ENCODE assay signal across 13 cellular contexts in genomic region chr2:237604960-237605359, GRCh38. TPM values are rescaled to one million over a fixed set of nuclear protein-coding genes. Genes with fewer than 3 reads are reported as not detected.
A peak's percentile ranks its signal among the peaks of the same experiment; 100 is the strongest.
DNase-seq lines count a peak whose midpoint lies in the region; ATAC-seq, FAIRE-seq and TF ChIP-seq lines count a peak whose summit lies in the region.
"Had no signal": no experiment of that assay in that cellular context is flagged by ENCODE, and none has a peak within 500 bp of the region (broad histone marks: within the 10 kb centered on the region; RNA-seq: fewer than 3 reads in every experiment).

No MANE protein-coding gene starts in this region.

- H3K36me3 ChIP-seq in BJ (ENCODE audit: control insufficient read depth, insufficient read depth, low read length): no peaks in the 10 kb centered on the region
- H3K36me3 ChIP-seq in right lobe of liver: no peaks in the 10 kb centered on the region
- no peaks in the 10 kb centered on the region for H3K36me3 ChIP-seq in suprapubic skin

- H3K4me3 ChIP-seq in BJ (ENCODE audit: low read depth, low read length) (no peak overlapping the region), GM12865 (ENCODE audit: low read depth, low read length) (no peak overlapping the region), right lobe of liver (no peak overlapping the region), suprapubic skin (no peak overlapping the region)
- H3K4me3 ChIP-seq: lung had no signal

- no peaks in the 10 kb centered on the region for H3K9me3 ChIP-seq in right lobe of liver
- no peaks in the 10 kb centered on the region for H3K9me3 ChIP-seq in suprapubic skin

- FAIRE-seq in GM12892 (lab: Jason Lieb, UNC): no peak

- CTCF ChIA-PET in BJ (lab: Yijun Ruan, JAX): interaction anchor here (1.0 to 8.9 kb wide), 5 partner anchors 10 to 140 kb away, joined by 3 to 72 read pairs (median 5); no protein-coding TSS in a partner anchor

- H3K27me3 ChIP-seq in BJ (ENCODE audit: control insufficient read depth, insufficient read depth, low read length): no peaks in the 10 kb centered on the region
- no peaks in the 10 kb centered on the region for H3K27me3 ChIP-seq in right lobe of liver
- no peaks in the 10 kb centered on the region for H3K27me3 ChIP-seq in suprapubic skin

- POLR2A ChIA-PET in BJ (lab: Charles Lee): no interaction called here

- intact Hi-C loops in right lobe of liver (cut with DNase I): no loop called here

- no peak for TF ChIP-seq EP300 in suprapubic skin (IDR thresholded peaks at IDR 0.05)

- peak; percentile 33 to 60 (median 44) for ATAC-seq in right lobe of liver
- no peak for ATAC-seq in GM21447 (IDR thresholded peaks at IDR 0.05; ENCODE audit: unreplicated experiment)
- ATAC-seq in GM21786 (IDR thresholded peaks at IDR 0.05; ENCODE audit: unreplicated experiment): no peak

- TF ChIP-seq POLR2A in right lobe of liver (IDR thresholded peaks at IDR 0.05) (no peak), GM12892 (IDR thresholded peaks at IDR 0.05; ENCODE audit: low read depth, low read length) (no peak), suprapubic skin (IDR thresholded peaks at IDR 0.05) (no peak)

- DNase-seq in BJ (ENCODE audit: low read depth) (no peak), GM12865 (ENCODE audit: low read depth) (no peak), amniotic epithelial cell (ENCODE audit: low read depth) (peak; percentile 36), right lobe of liver (no peak), GM12892 (ENCODE audit: insufficient read length) (no peak), suprapubic skin (ENCODE audit: low spot score in 2 of 2) (no peak)
- DNase-seq: activated CD4-positive, alpha-beta T cell treated with anti-CD3 and anti-CD28 coated beads, Interleukin-2, amount 50 U/mL, for 1 hour; cortex of kidney; NCI-H345; stimulated activated CD4-positive, alpha-beta T cell treated with anti-CD3 and anti-CD28 coated beads, Interleukin-2, amount 100 ng/mL, for 24 hours had no signal

- no peak overlapping the region for H3K27ac ChIP-seq in right lobe of liver
- no peak overlapping the region for H3K27ac ChIP-seq in suprapubic skin

- 89% methylated on average over 5 of the region's 9 CpGs for WGBS in right lobe of liver (ENCODE audit: insufficient coverage, low coverage, low lambda C conversion rate, missing lambda C conversion rate)
- WGBS in suprapubic skin: 88% methylated on average over 9 of the region's 9 CpGs

- peaks cover 0 to 13% (median 6%) of the 10 kb centered on the region in 4 donors for H3K4me1 ChIP-seq in right lobe of liver
- H3K4me1 ChIP-seq in suprapubic skin: peaks cover 16% of the 10 kb centered on the region

- TF ChIP-seq CTCF in BJ (IDR thresholded peaks at IDR 0.05; ENCODE audit: insufficient read depth, low read depth, low read length) (peak; percentile 36), GM12865 (IDR thresholded peaks at IDR 0.05; ENCODE audit: insufficient read depth, low read depth, low read length, missing control alignments) (peak; percentile 7), right lobe of liver (IDR thresholded peaks at IDR 0.05) (peak; percentile 25 to 54 (median 40)), suprapubic skin (IDR thresholded peaks at IDR 0.05) (no peak)

RNA-seq across cellular contexts. Expression of gene RAB17, which starts 14.4 kb away (rescaled TPM):
- 0.25 and 0.51 TPM in 2 replicates for polyA plus RNA-seq in BJ (2011; rRNA removed)
- not detected in 2 replicates for polyA minus RNA-seq in BJ (2011; rRNA and poly(A)+ RNA removed)
- total RNA-seq in right lobe of liver (100 to 1,000 TPM in 2 of 6 experiments, 10 to 100 TPM in 4; 57.5 to 129 (median 77.9) TPM), suprapubic skin (1 to 10 TPM; 3.3 to 8.5 (median 6.0) TPM)
- 2.4 TPM for polyA plus RNA-seq in GM12892 (2012; ENCODE audit: missing spikeins)

RNA-seq across cellular contexts. Expression of gene LRRFIP1, which starts 22.4 kb away (rescaled TPM):
- 50.4 and 58.5 TPM in 2 replicates for polyA plus RNA-seq in BJ (2011; rRNA removed)
- polyA minus RNA-seq in BJ (2011; rRNA and poly(A)+ RNA removed): 31.3 and 33.0 TPM in 2 replicates
- total RNA-seq in right lobe of liver (10 to 100 TPM; 29.4 to 56.3 (median 49.7) TPM), suprapubic skin (100 to 1,000 TPM; 100 to 150 (median 109) TPM)
- polyA plus RNA-seq in GM12892 (2012; ENCODE audit: missing spikeins): 80.1 TPM

RNA-seq across cellular contexts. Expression of gene PRLH, which starts 38.6 kb away (rescaled TPM):
- polyA plus RNA-seq in BJ (2011; rRNA removed): not detected in 2 replicates
- not detected in 2 replicates for polyA minus RNA-seq in BJ (2011; rRNA and poly(A)+ RNA removed)
- total RNA-seq in right lobe of liver: not detected
- polyA plus RNA-seq in GM12892 (2012; ENCODE audit: missing spikeins): not detected
- total RNA-seq in suprapubic skin: not detected
- total RNA-seq: lung had no signal
- polyA plus RNA-seq: lung had no signal

Comparison
In these comparisons a context has a peak if more than half of its experiments do, and no peak if none do; other contexts are left out.
1. CTCF ChIP-seq: peak in BJ (single experiment), GM12865 (single experiment) and right lobe of liver (4 of 4); none in suprapubic skin (0 of 2).
2. ATAC-seq: peak in right lobe of liver (4 of 4); none in GM21447 (single experiment) and GM21786 (single experiment).
3. RNA of gene RAB17, which starts 14.4 kb away (total RNA-seq): 57.5 to 129 TPM in right lobe of liver; 3.3 to 8.5 TPM in suprapubic skin; every median in the first group is over 4 times any median in the second.